Comparison of ENCODE assay signal across 1 cellular context in the genomic region with DNA sequence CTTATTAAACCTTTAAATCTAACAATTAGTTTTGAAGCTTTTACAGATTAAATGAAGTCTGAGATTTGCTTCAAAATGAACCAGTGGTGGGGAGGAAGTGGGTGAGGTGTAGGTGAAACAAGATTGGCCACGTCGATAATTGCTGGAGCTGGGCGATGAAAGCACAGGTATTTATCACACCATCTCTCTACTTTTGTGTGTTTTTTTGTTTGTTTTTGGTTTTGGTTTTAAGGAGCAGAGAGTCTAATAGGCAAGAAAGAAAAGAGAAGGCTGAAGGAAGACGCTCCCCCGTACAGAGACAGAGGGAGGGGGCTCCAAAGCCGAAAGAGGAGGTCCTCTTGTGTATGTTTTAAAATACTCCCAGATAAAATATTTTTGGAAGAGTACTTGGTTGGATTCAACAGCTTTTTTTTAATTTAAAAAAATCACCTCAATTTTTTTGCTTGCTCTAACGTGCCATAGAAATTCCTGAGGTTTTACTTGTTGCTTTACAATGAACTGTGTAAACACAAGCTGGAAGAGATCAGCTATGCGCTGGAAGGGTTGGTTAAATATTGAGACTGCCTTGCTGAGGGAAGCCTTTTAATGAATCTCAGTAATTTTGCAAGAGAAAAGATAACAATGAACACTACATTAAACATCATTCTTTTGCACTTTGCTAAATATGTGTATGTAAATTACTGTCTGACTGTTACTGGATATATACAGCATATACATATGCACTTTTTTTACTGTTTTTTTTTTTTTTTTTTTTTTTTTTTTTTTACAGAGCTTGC.
TF ChIP-seq lines count a peak whose summit lies in the region.

No MANE protein-coding gene starts in this region.

TF ChIP-seq in HepG2, 621 proteins besides CTCF, POLR2A, EP300 and RAD21 (continued from another document and continues in another):
- TF ChIP-seq, protein P1, sequence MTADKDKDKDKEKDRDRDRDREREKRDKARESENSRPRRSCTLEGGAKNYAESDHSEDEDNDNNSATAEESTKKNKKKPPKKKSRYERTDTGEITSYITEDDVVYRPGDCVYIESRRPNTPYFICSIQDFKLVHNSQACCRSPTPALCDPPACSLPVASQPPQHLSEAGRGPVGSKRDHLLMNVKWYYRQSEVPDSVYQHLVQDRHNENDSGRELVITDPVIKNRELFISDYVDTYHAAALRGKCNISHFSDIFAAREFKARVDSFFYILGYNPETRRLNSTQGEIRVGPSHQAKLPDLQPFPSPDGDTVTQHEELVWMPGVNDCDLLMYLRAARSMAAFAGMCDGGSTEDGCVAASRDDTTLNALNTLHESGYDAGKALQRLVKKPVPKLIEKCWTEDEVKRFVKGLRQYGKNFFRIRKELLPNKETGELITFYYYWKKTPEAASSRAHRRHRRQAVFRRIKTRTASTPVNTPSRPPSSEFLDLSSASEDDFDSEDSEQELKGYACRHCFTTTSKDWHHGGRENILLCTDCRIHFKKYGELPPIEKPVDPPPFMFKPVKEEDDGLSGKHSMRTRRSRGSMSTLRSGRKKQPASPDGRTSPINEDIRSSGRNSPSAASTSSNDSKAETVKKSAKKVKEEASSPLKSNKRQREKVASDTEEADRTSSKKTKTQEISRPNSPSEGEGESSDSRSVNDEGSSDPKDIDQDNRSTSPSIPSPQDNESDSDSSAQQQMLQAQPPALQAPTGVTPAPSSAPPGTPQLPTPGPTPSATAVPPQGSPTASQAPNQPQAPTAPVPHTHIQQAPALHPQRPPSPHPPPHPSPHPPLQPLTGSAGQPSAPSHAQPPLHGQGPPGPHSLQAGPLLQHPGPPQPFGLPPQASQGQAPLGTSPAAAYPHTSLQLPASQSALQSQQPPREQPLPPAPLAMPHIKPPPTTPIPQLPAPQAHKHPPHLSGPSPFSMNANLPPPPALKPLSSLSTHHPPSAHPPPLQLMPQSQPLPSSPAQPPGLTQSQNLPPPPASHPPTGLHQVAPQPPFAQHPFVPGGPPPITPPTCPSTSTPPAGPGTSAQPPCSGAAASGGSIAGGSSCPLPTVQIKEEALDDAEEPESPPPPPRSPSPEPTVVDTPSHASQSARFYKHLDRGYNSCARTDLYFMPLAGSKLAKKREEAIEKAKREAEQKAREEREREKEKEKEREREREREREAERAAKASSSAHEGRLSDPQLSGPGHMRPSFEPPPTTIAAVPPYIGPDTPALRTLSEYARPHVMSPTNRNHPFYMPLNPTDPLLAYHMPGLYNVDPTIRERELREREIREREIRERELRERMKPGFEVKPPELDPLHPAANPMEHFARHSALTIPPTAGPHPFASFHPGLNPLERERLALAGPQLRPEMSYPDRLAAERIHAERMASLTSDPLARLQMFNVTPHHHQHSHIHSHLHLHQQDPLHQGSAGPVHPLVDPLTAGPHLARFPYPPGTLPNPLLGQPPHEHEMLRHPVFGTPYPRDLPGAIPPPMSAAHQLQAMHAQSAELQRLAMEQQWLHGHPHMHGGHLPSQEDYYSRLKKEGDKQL (CRISPR knock-in tag; IDR thresholded peaks at IDR 0.05; ENCODE audit: low read depth): no peak
- TF ChIP-seq ZNF790 (CRISPR knock-in tag; IDR thresholded peaks at IDR 0.05; ENCODE audit: borderline replicate concordance) (no peak), RBM22 (optimal IDR thresholded peaks at IDR 0.05; ENCODE audit: low read length) (no peak), ZNF552 (CRISPR knock-in tag; IDR thresholded peaks at IDR 0.05; ENCODE audit: borderline replicate concordance) (no peak), PPARG (CRISPR knock-in tag; conservative IDR thresholded peaks at IDR 0.05) (peak; percentile 50; the same call in 1 of the 2 replicates), REPIN1 (CRISPR knock-in tag; IDR thresholded peaks at IDR 0.05; ENCODE audit: borderline replicate concordance, low read depth) (no peak), NFYC (CRISPR knock-in tag; IDR thresholded peaks at IDR 0.05) (no peak), NR2F6 (IDR thresholded peaks at IDR 0.05) (peak; percentile 10; the same call in 1 of the 2 replicates), NR2F6 (CRISPR knock-in tag; IDR thresholded peaks at IDR 0.05) (peak; percentile 38; the same call in 1 of the 2 replicates), ZNF251 (CRISPR knock-in tag; IDR thresholded peaks at IDR 0.05) (no peak), FOXO1 (CRISPR knock-in tag; IDR thresholded peaks at IDR 0.05) (peak; percentile 37; the same call in 1 of the 2 replicates), YEATS2 (CRISPR knock-in tag; IDR thresholded peaks at IDR 0.05; ENCODE audit: borderline replicate concordance) (no peak), ZNF780A (CRISPR knock-in tag; IDR thresholded peaks at IDR 0.05) (no peak), NCOR1 (IDR thresholded peaks at IDR 0.05; ENCODE audit: borderline replicate concordance, low read length) (no peak), FOXM1 (CRISPR knock-in tag; IDR thresholded peaks at IDR 0.05) (no peak), ZNF232 (CRISPR knock-in tag; IDR thresholded peaks at IDR 0.05; ENCODE audit: borderline replicate concordance) (no peak), MEIS1 (CRISPR knock-in tag; IDR thresholded peaks at IDR 0.05; ENCODE audit: borderline replicate concordance) (no peak), PAWR (CRISPR knock-in tag; IDR thresholded peaks at IDR 0.05; ENCODE audit: borderline replicate concordance) (no peak), ZSCAN25 (CRISPR knock-in tag; IDR thresholded peaks at IDR 0.05) (no peak), THAP11 (CRISPR knock-in tag; IDR thresholded peaks at IDR 0.05) (peak; percentile 47; the same call in 1 of the 2 replicates), IKZF1 (IDR thresholded peaks at IDR 0.05) (no peak), FOXA1 (IDR thresholded peaks at IDR 0.05) (peak; percentile 57; the same call in 1 of the 2 replicates), FOXA1 (CRISPR knock-in tag; IDR thresholded peaks at IDR 0.05) (peak; percentile 84), U2AF1 (optimal IDR thresholded peaks at IDR 0.05; ENCODE audit: low read depth, low read length) (no peak), SAFB2 (CRISPR knock-in tag; IDR thresholded peaks at IDR 0.05; ENCODE audit: borderline replicate concordance, low read depth) (no peak), ZFP41 (CRISPR knock-in tag; IDR thresholded peaks at IDR 0.05; ENCODE audit: borderline replicate concordance) (no peak), TCF7 (IDR thresholded peaks at IDR 0.05; ENCODE audit: low read depth) (0 out of 2 replicates have a peak, but pooled peaks have one; percentile 15), CBFB (CRISPR knock-in tag; IDR thresholded peaks at IDR 0.05) (0 out of 2 replicates have a peak, but pooled peaks have one; percentile 39), SIN3A (IDR thresholded peaks at IDR 0.05; ENCODE audit: borderline replicate concordance, low read depth, low read length) (no peak), NFKB2 (CRISPR knock-in tag; IDR thresholded peaks at IDR 0.05; ENCODE audit: borderline replicate concordance) (no peak)
- TF ChIP-seq, protein P2, sequence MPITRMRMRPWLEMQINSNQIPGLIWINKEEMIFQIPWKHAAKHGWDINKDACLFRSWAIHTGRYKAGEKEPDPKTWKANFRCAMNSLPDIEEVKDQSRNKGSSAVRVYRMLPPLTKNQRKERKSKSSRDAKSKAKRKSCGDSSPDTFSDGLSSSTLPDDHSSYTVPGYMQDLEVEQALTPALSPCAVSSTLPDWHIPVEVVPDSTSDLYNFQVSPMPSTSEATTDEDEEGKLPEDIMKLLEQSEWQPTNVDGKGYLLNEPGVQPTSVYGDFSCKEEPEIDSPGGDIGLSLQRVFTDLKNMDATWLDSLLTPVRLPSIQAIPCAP (CRISPR knock-in tag; IDR thresholded peaks at IDR 0.05; ENCODE audit: low read depth): no peak
- TF ChIP-seq, protein P3, sequence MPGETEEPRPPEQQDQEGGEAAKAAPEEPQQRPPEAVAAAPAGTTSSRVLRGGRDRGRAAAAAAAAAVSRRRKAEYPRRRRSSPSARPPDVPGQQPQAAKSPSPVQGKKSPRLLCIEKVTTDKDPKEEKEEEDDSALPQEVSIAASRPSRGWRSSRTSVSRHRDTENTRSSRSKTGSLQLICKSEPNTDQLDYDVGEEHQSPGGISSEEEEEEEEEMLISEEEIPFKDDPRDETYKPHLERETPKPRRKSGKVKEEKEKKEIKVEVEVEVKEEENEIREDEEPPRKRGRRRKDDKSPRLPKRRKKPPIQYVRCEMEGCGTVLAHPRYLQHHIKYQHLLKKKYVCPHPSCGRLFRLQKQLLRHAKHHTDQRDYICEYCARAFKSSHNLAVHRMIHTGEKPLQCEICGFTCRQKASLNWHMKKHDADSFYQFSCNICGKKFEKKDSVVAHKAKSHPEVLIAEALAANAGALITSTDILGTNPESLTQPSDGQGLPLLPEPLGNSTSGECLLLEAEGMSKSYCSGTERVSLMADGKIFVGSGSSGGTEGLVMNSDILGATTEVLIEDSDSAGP (CRISPR knock-in tag; IDR thresholded peaks at IDR 0.05; ENCODE audit: borderline replicate concordance): no peak
- TF ChIP-seq, protein P4, sequence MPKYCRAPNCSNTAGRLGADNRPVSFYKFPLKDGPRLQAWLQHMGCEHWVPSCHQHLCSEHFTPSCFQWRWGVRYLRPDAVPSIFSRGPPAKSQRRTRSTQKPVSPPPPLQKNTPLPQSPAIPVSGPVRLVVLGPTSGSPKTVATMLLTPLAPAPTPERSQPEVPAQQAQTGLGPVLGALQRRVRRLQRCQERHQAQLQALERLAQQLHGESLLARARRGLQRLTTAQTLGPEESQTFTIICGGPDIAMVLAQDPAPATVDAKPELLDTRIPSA (CRISPR knock-in tag; IDR thresholded peaks at IDR 0.05; ENCODE audit: borderline replicate concordance): no peak
- TF ChIP-seq, protein P5, sequence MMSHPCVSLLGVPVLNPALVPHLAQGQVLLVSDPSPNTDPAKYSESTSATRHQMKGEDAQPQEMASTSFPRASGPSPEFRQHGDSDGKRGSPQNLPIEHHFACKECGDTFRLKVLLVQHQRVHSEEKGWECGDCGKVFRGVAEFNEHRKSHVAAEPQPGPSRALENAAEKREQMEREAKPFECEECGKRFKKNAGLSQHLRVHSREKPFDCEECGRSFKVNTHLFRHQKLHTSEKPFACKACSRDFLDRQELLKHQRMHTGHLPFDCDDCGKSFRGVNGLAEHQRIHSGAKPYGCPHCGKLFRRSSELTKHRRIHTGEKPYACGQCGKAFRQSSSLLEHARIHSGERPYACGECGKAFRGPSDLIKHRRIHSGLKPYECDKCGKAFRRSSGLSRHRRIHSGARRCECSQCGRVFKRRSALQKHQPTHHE (CRISPR knock-in tag; IDR thresholded peaks at IDR 0.05; ENCODE audit: borderline replicate concordance): no peak
- TF ChIP-seq, protein P6, sequence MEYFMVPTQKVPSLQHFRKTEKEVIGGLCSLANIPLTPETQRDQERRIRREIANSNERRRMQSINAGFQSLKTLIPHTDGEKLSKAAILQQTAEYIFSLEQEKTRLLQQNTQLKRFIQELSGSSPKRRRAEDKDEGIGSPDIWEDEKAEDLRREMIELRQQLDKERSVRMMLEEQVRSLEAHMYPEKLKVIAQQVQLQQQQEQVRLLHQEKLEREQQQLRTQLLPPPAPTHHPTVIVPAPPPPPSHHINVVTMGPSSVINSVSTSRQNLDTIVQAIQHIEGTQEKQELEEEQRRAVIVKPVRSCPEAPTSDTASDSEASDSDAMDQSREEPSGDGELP (IDR thresholded peaks at IDR 0.05; ENCODE audit: borderline replicate concordance, low read depth): peak; percentile 35; the same call in 1 of the 2 replicates
- TF ChIP-seq, protein P7, sequence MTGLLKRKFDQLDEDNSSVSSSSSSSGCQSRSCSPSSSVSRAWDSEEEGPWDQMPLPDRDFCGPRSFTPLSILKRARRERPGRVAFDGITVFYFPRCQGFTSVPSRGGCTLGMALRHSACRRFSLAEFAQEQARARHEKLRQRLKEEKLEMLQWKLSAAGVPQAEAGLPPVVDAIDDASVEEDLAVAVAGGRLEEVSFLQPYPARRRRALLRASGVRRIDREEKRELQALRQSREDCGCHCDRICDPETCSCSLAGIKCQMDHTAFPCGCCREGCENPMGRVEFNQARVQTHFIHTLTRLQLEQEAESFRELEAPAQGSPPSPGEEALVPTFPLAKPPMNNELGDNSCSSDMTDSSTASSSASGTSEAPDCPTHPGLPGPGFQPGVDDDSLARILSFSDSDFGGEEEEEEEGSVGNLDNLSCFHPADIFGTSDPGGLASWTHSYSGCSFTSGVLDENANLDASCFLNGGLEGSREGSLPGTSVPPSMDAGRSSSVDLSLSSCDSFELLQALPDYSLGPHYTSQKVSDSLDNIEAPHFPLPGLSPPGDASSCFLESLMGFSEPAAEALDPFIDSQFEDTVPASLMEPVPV (CRISPR knock-in tag; IDR thresholded peaks at IDR 0.05): no peak
- TF ChIP-seq, protein P8, sequence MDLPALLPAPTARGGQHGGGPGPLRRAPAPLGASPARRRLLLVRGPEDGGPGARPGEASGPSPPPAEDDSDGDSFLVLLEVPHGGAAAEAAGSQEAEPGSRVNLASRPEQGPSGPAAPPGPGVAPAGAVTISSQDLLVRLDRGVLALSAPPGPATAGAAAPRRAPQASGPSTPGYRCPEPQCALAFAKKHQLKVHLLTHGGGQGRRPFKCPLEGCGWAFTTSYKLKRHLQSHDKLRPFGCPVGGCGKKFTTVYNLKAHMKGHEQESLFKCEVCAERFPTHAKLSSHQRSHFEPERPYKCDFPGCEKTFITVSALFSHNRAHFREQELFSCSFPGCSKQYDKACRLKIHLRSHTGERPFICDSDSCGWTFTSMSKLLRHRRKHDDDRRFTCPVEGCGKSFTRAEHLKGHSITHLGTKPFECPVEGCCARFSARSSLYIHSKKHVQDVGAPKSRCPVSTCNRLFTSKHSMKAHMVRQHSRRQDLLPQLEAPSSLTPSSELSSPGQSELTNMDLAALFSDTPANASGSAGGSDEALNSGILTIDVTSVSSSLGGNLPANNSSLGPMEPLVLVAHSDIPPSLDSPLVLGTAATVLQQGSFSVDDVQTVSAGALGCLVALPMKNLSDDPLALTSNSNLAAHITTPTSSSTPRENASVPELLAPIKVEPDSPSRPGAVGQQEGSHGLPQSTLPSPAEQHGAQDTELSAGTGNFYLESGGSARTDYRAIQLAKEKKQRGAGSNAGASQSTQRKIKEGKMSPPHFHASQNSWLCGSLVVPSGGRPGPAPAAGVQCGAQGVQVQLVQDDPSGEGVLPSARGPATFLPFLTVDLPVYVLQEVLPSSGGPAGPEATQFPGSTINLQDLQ (CRISPR knock-in tag; IDR thresholded peaks at IDR 0.05): no peak
- TF ChIP-seq, protein P9, sequence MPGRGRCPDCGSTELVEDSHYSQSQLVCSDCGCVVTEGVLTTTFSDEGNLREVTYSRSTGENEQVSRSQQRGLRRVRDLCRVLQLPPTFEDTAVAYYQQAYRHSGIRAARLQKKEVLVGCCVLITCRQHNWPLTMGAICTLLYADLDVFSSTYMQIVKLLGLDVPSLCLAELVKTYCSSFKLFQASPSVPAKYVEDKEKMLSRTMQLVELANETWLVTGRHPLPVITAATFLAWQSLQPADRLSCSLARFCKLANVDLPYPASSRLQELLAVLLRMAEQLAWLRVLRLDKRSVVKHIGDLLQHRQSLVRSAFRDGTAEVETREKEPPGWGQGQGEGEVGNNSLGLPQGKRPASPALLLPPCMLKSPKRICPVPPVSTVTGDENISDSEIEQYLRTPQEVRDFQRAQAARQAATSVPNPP (CRISPR knock-in tag; IDR thresholded peaks at IDR 0.05): no peak
- TF ChIP-seq, protein P10, sequence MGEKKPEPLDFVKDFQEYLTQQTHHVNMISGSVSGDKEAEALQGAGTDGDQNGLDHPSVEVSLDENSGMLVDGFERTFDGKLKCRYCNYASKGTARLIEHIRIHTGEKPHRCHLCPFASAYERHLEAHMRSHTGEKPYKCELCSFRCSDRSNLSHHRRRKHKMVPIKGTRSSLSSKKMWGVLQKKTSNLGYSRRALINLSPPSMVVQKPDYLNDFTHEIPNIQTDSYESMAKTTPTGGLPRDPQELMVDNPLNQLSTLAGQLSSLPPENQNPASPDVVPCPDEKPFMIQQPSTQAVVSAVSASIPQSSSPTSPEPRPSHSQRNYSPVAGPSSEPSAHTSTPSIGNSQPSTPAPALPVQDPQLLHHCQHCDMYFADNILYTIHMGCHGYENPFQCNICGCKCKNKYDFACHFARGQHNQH (CRISPR knock-in tag; IDR thresholded peaks at IDR 0.05): no peak
